8 cellular contexts compared by ENCODE assay signal in genomic region chr3:71010731-71011455, GRCh38.
A peak's percentile ranks its signal among the peaks of the same experiment; 100 is the strongest.
DNase-seq lines count a peak whose midpoint lies in the region; ATAC-seq and TF ChIP-seq lines count a peak whose summit lies in the region.

No MANE protein-coding gene starts in this region.

- H3K4me1 ChIP-seq in lower lobe of right lung (peaks cover 45% of the 10 kb centered on the region), left lung (peaks cover 17 to 51% of the 10 kb centered on the region in 2 donors)

- no peak for TF ChIP-seq CTCF in lower lobe of right lung (IDR thresholded peaks at IDR 0.05)
- no peak for TF ChIP-seq CTCF in left lung (IDR thresholded peaks at IDR 0.05)

- H3K27me3 ChIP-seq in lower lobe of right lung (ENCODE audit: low read depth) (no peaks in the 10 kb centered on the region), left lung (no peaks in the 10 kb centered on the region)

- intact Hi-C loops in activated CD4-positive, alpha-beta memory T cell treated with anti-CD3 and anti-CD28 coated beads for 36 hours (cut with micrococcal nuclease) = loop anchor here (1.0 to 5.0 kb wide), 16 partner anchors 20 to 574 kb away; no protein-coding TSS in a partner anchor
- intact Hi-C loops in lower lobe of right lung (cut with DNase I) = no loop called here
- intact Hi-C loops in left lung (cut with DNase I) = no loop called here

- POLR2A ChIA-PET in activated CD4-positive, alpha-beta memory T cell treated with anti-CD3 and anti-CD28 coated beads for 36 hours (lab: Charles Lee) = interaction anchor here (0.6 to 1.9 kb wide), 15 partner anchors 27 to 571 kb away, joined by 3 to 9 read pairs (median 3); no protein-coding TSS in a partner anchor

- peaks cover 68% of the 10 kb centered on the region for H3K4me1 Mint-ChIP-seq in activated CD4-positive, alpha-beta memory T cell treated with anti-CD3 and anti-CD28 coated beads for 36 hours (ENCODE audit: low read depth)

- H3K4me3 ChIP-seq in lower lobe of right lung = no peak overlapping the region
- no peak overlapping the region for H3K4me3 ChIP-seq in left lung

- ATAC-seq in GM18907 (IDR thresholded peaks at IDR 0.05; ENCODE audit: unreplicated experiment) = peak; percentile 79
- ATAC-seq in HG03097 (IDR thresholded peaks at IDR 0.05; ENCODE audit: low FRiP score, unreplicated experiment) = peak; percentile 58
- no peak for ATAC-seq in lower lobe of right lung
- no peak for ATAC-seq in left lung

- peaks cover 42% of the 10 kb centered on the region for H3K36me3 Mint-ChIP-seq in activated CD4-positive, alpha-beta memory T cell treated with anti-CD3 and anti-CD28 coated beads for 36 hours

- CTCF ChIA-PET in activated CD4-positive, alpha-beta memory T cell treated with anti-CD3 and anti-CD28 coated beads for 36 hours (lab: Charles Lee) = interaction anchor here (0.7 to 1.7 kb wide), 7 partner anchors 17 to 291 kb away, joined by 3 to 5 read pairs (median 3); no protein-coding TSS in a partner anchor

- H3K27ac Mint-ChIP-seq in activated CD4-positive, alpha-beta memory T cell treated with anti-CD3 and anti-CD28 coated beads for 36 hours = peak overlapping the region; percentile 92

- peaks cover 20% of the 10 kb centered on the region for H3K9me3 Mint-ChIP-seq in activated CD4-positive, alpha-beta memory T cell treated with anti-CD3 and anti-CD28 coated beads for 36 hours

- H3K27ac ChIP-seq in lower lobe of right lung = peak overlapping the region; percentile 9
- H3K27ac ChIP-seq in left lung = no peak overlapping the region

- H3K36me3 ChIP-seq in lower lobe of right lung = peaks cover 16% of the 10 kb centered on the region
- H3K36me3 ChIP-seq in left lung = peaks cover 0 to 20% of the 10 kb centered on the region in 2 donors

- H3K9me3 ChIP-seq in lower lobe of right lung = no peaks in the 10 kb centered on the region
- H3K9me3 ChIP-seq in left lung = peaks cover 0 to 1% of the 10 kb centered on the region in 2 donors

- H3K4me3 Mint-ChIP-seq in activated CD4-positive, alpha-beta memory T cell treated with anti-CD3 and anti-CD28 coated beads for 36 hours = peak overlapping the region; percentile 56

- H3K27me3 Mint-ChIP-seq in activated CD4-positive, alpha-beta memory T cell treated with anti-CD3 and anti-CD28 coated beads for 36 hours = no peaks in the 10 kb centered on the region

- DNase-seq in activated CD4-positive, alpha-beta memory T cell treated with anti-CD3 and anti-CD28 coated beads for 36 hours = peak; percentile 87
- DNase-seq in lower lobe of right lung = no peak
- no peak for DNase-seq in cerebellar cortex (ENCODE audit: low spot score)
- no peak for DNase-seq in left lung
- no peak for DNase-seq in HUDEP-2 (lab: John Stamatoyannopoulos, UW; ENCODE audit: unreplicated experiment in 76 of 76)
- no peak for DNase-seq in NCI-H2227 (lab: John Stamatoyannopoulos, UW; ENCODE audit: unreplicated experiment)

Comparison
In these comparisons a context has a peak if more than half of its experiments do, and no peak if none do; other contexts are left out.
1. ATAC-seq: peak in GM18907 (single experiment) and HG03097 (single experiment); none in lower lobe of right lung (0 of 2) and left lung (single experiment).